Comparison of ENCODE assay signal across 9 cellular contexts in the genomic region with DNA sequence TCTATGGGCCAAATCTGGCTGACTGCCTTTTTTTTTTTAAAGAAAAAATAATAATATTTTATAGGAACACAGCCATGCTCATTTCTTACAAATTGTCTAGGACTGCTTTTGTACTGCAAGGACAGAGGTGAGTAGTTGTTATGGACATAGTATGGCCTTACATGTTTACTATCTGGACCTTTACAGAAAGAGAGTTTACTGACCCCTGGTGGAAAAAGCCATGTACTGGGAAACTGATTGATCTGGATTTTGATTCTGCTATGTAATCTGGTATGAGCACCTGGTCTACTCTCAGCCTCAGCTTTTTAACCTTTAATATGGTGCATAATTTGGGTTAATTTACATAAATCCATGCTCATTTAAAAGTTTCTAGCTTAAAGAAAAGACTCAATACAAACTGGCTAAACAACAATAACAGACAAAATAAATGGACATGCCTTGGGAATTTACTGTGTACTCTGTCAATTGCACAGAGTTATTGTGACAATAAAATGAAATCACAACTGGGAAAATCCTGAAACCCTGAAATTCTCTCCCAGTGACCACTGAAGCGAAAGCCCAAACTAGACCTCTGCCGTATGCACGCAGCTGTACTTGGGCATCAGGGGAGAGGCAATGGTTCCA.
DNase-seq lines count a peak whose midpoint lies in the region; ATAC-seq and TF ChIP-seq lines count a peak whose summit lies in the region.
"Had no signal": no experiment of that assay in that cellular context is flagged by ENCODE, and none has a peak within 500 bp of the region (broad histone marks: within the 10 kb centered on the region; RNA-seq: fewer than 3 reads in every experiment).

No MANE protein-coding gene starts in this region.

- ATAC-seq in GM23338, result peak; percentile 75
- no peak for ATAC-seq in natural killer cell treated with Interleukin-12 subunit alpha and Interleukin-12 subunit beta and Interleukin-15 and Interleukin-18, amount 100 ng/mL, for 72 hours

- H3K36me3 Mint-ChIP-seq in GM23338 (ENCODE audit: low read depth), result no peaks in the 10 kb centered on the region; the same call in 2 of the 3 replicates
- no peaks in the 10 kb centered on the region for H3K36me3 Mint-ChIP-seq in natural killer cell treated with Interleukin-12 subunit alpha and Interleukin-12 subunit beta and Interleukin-15 and Interleukin-18, amount 100 ng/mL, for 72 hours
- H3K36me3 Mint-ChIP-seq: activated naive CD8-positive, alpha-beta T cell treated with anti-CD3 and anti-CD28 coated beads, Interleukin-2, amount 10 ng/mL, durations not matched to agents 7 days and 5 days had no signal

- no peaks in the 10 kb centered on the region for H3K36me3 ChIP-seq in A673 (ENCODE audit: insufficient read depth, low read length, poor library complexity, severe bottlenecking)
- H3K36me3 ChIP-seq in GM23338 (ENCODE audit: insufficient read depth), result no peaks in the 10 kb centered on the region
- no peaks in the 10 kb centered on the region for H3K36me3 ChIP-seq in tibial artery

- H3K4me3 ChIP-seq in A673 (ENCODE audit: low read depth, low read length, poor library complexity, severe bottlenecking), result no peak overlapping the region
- no peak overlapping the region for H3K4me3 ChIP-seq in GM23338
- no peak overlapping the region for H3K4me3 ChIP-seq in fibroblast of villous mesenchyme (ENCODE audit: low read depth, low read length)
- no peak overlapping the region for H3K4me3 ChIP-seq in tibial artery

- CTCF ChIA-PET in A673 (lab: Charles Lee), result no interaction called here

- H3K27ac ChIP-seq in A673 (ENCODE audit: low read depth, low read length, poor library complexity, severe bottlenecking) (no peak overlapping the region), GM23338 (ENCODE audit: low read depth) (no peak overlapping the region), tibial artery (no peak overlapping the region)

- POLR2A ChIA-PET in A673 (lab: Charles Lee; ENCODE audit: low non-redundant PET), result no interaction called here

- no peaks in the 10 kb centered on the region for H3K79me2 ChIP-seq in GM23338 (replicated peaks; ENCODE audit: insufficient read depth)

- H3K9me3 Mint-ChIP-seq in GM23338, result no peaks in the 10 kb centered on the region; the same call in 1 of the 3 replicates
- H3K9me3 Mint-ChIP-seq in natural killer cell treated with Interleukin-12 subunit alpha and Interleukin-12 subunit beta and Interleukin-15 and Interleukin-18, amount 100 ng/mL, for 72 hours, result no peaks in the 10 kb centered on the region

- H3K27me3 Mint-ChIP-seq in GM23338 (ENCODE audit: insufficient read depth, low read depth, poor library complexity), result no peaks in the 10 kb centered on the region
- no peaks in the 10 kb centered on the region for H3K27me3 Mint-ChIP-seq in natural killer cell treated with Interleukin-12 subunit alpha and Interleukin-12 subunit beta and Interleukin-15 and Interleukin-18, amount 100 ng/mL, for 72 hours
- H3K27me3 Mint-ChIP-seq: activated naive CD8-positive, alpha-beta T cell treated with anti-CD3 and anti-CD28 coated beads, Interleukin-2, amount 10 ng/mL, durations not matched to agents 7 days and 5 days had no signal

- H3K4me1 Mint-ChIP-seq in GM23338, result no peaks in the 10 kb centered on the region; the same call in 2 of the 3 replicates
- no peaks in the 10 kb centered on the region for H3K4me1 Mint-ChIP-seq in natural killer cell treated with Interleukin-12 subunit alpha and Interleukin-12 subunit beta and Interleukin-15 and Interleukin-18, amount 100 ng/mL, for 72 hours (ENCODE audit: low read depth in 2 of 2)
- H3K4me1 Mint-ChIP-seq: activated naive CD8-positive, alpha-beta T cell treated with anti-CD3 and anti-CD28 coated beads, Interleukin-2, amount 10 ng/mL, durations not matched to agents 7 days and 5 days had no signal

- intact Hi-C loops in A673 (cut with micrococcal nuclease; ENCODE audit: unreplicated experiment) (loop anchor here (2.0 kb wide), 1 partner anchor 75 kb away; no protein-coding TSS in a partner anchor), tibial artery (cut with DNase I; ENCODE audit: low total_unique reads) (no loop called here)

- BruUV-seq in A673 (replicated peaks; lab: Mats Ljungman, UMichigan), result no TSS peak

- no peaks in the 10 kb centered on the region for H3F3A ChIP-seq in GM23338 (replicated peaks; ENCODE audit: low read depth)

- H3K4me3 Mint-ChIP-seq in GM23338, result no peak overlapping the region
- H3K4me3 Mint-ChIP-seq in natural killer cell treated with Interleukin-12 subunit alpha and Interleukin-12 subunit beta and Interleukin-15 and Interleukin-18, amount 100 ng/mL, for 72 hours, result no peak overlapping the region
- H3K4me3 Mint-ChIP-seq: activated naive CD8-positive, alpha-beta T cell treated with anti-CD3 and anti-CD28 coated beads, Interleukin-2, amount 10 ng/mL, durations not matched to agents 7 days and 5 days had no signal

- H3K9me3 ChIP-seq in A673 (ENCODE audit: low read depth, low read length, poor library complexity, severe bottlenecking) (no peaks in the 10 kb centered on the region), tibial artery (no peaks in the 10 kb centered on the region)

- no peaks in the 10 kb centered on the region for H3K27me3 ChIP-seq in A673 (replicated peaks; ENCODE audit: insufficient read depth, low read depth, low read length, poor library complexity)
- H3K27me3 ChIP-seq in GM23338 (ENCODE audit: insufficient read depth), result no peaks in the 10 kb centered on the region
- H3K27me3 ChIP-seq in tibial artery, result no peaks in the 10 kb centered on the region

- no peak overlapping the region for H2AFZ ChIP-seq in GM23338

- H3K4me2 ChIP-seq in GM23338, result no peak overlapping the region

- TF ChIP-seq CTCF in A673 (conservative IDR thresholded peaks at IDR 0.05; ENCODE audit: low read depth, low read length) (peak; percentile 69), GM23338 (conservative IDR thresholded peaks at IDR 0.05; ENCODE audit: low read depth in 2 of 2) (peak; percentile 71 to 73), fibroblast of villous mesenchyme (IDR thresholded peaks at IDR 0.05; ENCODE audit: insufficient read depth, low read depth, low read length) (peak; percentile 81), tibial artery (IDR thresholded peaks at IDR 0.05) (peak; percentile 40 to 44)

- H3K4me1 ChIP-seq in A673 (ENCODE audit: insufficient read depth, low read length, poor library complexity, severe bottlenecking) (peaks cover 14% of the 10 kb centered on the region), GM23338 (ENCODE audit: insufficient read depth) (no peaks in the 10 kb centered on the region), tibial artery (no peaks in the 10 kb centered on the region)

- no peak overlapping the region for H3K27ac Mint-ChIP-seq in GM23338
- H3K27ac Mint-ChIP-seq in natural killer cell treated with Interleukin-12 subunit alpha and Interleukin-12 subunit beta and Interleukin-15 and Interleukin-18, amount 100 ng/mL, for 72 hours, result no peak overlapping the region
- H3K27ac Mint-ChIP-seq: activated naive CD8-positive, alpha-beta T cell treated with anti-CD3 and anti-CD28 coated beads, Interleukin-2, amount 10 ng/mL, durations not matched to agents 7 days and 5 days had no signal

- DNase-seq in A673 (ENCODE audit: low spot score), result peak; percentile 54
- DNase-seq in GM23338 (ENCODE audit: low spot score), result peak; percentile 75
- DNase-seq in OCI-M1 (lab: John Stamatoyannopoulos, UW), result peak; percentile 19
- DNase-seq in fibroblast of villous mesenchyme (ENCODE audit: low read depth), result peak; percentile 61
- no peak for DNase-seq in tibial artery
- no peak for DNase-seq in activated naive CD4-positive, alpha-beta T cell treated with anti-CD3 and anti-CD28 coated beads, Interleukin-2, amount 50 U/mL, for 16 hours
- DNase-seq in NCI-H1105 (lab: John Stamatoyannopoulos, UW), result no peak
- DNase-seq in natural killer cell treated with Interleukin-12 subunit alpha and Interleukin-12 subunit beta and Interleukin-15 and Interleukin-18, amount 100 ng/mL, for 72 hours (ENCODE audit: low spot score), result no peak
- DNase-seq: activated naive CD8-positive, alpha-beta T cell treated with anti-CD3 and anti-CD28 coated beads, Interleukin-2, amount 10 ng/mL, durations not matched to agents 7 days and 5 days had no signal

- no peaks in the 10 kb centered on the region; the same call in 1 of the 2 replicates for H3K9me2 ChIP-seq in GM23338 (ENCODE audit: insufficient read depth)

- no peaks in the 10 kb centered on the region for H4K20me1 ChIP-seq in GM23338 (replicated peaks; ENCODE audit: insufficient read depth)

TF ChIP-seq in GM23338, 12 proteins besides CTCF, POLR2A, EP300 and RAD21 (continues in another document):
- no peak for TF ChIP-seq ZNF114 (CRISPR knock-in tag; IDR thresholded peaks at IDR 0.05)
- no peak for TF ChIP-seq JUNB (IDR thresholded peaks at IDR 0.05; ENCODE audit: unreplicated experiment)
- no peak for TF ChIP-seq NANOG (IDR thresholded peaks at IDR 0.05; ENCODE audit: borderline replicate concordance)
- TF ChIP-seq, protein P1, sequence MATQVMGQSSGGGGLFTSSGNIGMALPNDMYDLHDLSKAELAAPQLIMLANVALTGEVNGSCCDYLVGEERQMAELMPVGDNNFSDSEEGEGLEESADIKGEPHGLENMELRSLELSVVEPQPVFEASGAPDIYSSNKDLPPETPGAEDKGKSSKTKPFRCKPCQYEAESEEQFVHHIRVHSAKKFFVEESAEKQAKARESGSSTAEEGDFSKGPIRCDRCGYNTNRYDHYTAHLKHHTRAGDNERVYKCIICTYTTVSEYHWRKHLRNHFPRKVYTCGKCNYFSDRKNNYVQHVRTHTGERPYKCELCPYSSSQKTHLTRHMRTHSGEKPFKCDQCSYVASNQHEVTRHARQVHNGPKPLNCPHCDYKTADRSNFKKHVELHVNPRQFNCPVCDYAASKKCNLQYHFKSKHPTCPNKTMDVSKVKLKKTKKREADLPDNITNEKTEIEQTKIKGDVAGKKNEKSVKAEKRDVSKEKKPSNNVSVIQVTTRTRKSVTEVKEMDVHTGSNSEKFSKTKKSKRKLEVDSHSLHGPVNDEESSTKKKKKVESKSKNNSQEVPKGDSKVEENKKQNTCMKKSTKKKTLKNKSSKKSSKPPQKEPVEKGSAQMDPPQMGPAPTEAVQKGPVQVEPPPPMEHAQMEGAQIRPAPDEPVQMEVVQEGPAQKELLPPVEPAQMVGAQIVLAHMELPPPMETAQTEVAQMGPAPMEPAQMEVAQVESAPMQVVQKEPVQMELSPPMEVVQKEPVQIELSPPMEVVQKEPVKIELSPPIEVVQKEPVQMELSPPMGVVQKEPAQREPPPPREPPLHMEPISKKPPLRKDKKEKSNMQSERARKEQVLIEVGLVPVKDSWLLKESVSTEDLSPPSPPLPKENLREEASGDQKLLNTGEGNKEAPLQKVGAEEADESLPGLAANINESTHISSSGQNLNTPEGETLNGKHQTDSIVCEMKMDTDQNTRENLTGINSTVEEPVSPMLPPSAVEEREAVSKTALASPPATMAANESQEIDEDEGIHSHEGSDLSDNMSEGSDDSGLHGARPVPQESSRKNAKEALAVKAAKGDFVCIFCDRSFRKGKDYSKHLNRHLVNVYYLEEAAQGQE (IDR thresholded peaks at IDR 0.05; ENCODE audit: unreplicated experiment), result no peak

Comparison
In these comparisons a context has a peak if more than half of its experiments do, and no peak if none do; other contexts are left out.
1. DNase-seq: peak in A673 (single experiment), GM23338 (single experiment), OCI-M1 (single experiment) and fibroblast of villous mesenchyme (single experiment); none in tibial artery (0 of 2), activated naive CD4-positive, alpha-beta T cell treated with anti-CD3 and anti-CD28 coated beads, Interleukin-2, amount 50 U/mL, for 16 hours (single experiment), NCI-H1105 (single experiment) and natural killer cell treated with Interleukin-12 subunit alpha and Interleukin-12 subunit beta and Interleukin-15 and Interleukin-18, amount 100 ng/mL, for 72 hours (single experiment).
2. Peak in every context shown above with its lines, with median percentiles within 50 percentile points of each other: CTCF ChIP-seq.